26 cellular contexts compared by ENCODE assay signal in the genomic region with DNA sequence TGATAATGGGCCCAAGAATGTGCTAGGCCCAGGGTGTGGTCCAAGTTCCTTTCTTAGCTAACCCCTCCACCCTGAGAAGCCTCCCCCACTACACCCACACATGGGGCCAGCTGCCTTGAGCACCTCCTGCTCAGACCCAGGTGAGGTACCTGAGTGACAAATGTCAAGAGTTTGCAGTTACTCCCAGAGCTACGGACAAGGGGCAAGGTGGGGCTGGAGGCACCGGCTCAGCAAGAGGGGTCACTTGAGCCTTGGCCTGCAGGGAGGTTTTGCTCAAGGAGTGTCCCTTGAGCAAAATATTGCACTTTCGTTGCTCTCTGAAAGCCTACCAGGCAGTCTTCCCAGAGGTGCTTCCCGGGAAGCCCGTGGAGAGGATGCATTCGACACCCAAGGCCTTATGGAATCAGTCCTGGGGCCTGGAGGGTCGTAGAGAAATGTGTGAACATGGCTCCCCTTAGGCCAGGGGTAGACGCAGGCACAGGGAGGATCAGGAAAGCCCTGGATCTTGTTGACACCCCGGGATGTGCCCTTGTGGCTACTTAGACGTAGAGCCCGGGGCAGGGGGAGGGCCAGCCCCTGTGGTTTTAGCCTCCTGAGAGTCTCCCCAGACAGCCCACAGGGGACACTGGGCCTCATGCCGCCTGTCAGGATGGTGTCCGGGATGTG.
DNase-seq lines count a peak whose midpoint lies in the region; ATAC-seq and TF ChIP-seq lines count a peak whose summit lies in the region.
"Had no signal": no experiment of that assay in that cellular context is flagged by ENCODE, and none has a peak within 500 bp of the region (broad histone marks: within the 10 kb centered on the region; RNA-seq: fewer than 3 reads in every experiment).

No MANE protein-coding gene starts in this region.

- peaks cover 24% of the 10 kb centered on the region for H3K4me1 Mint-ChIP-seq in memory B cell
- H3K4me1 Mint-ChIP-seq: activated CD4-positive, alpha-beta T cell treated with anti-CD3 and anti-CD28 coated beads, Interleukin-2, amount 10 ng/mL, durations not matched to agents 24 days and 14 days; activated naive CD8-positive, alpha-beta T cell treated with anti-CD3 and anti-CD28 coated beads, Interleukin-2, amount 10 ng/mL, durations not matched to agents 7 days and 5 days had no signal

- peak overlapping the region in 7 of 10 experiments; percentile 16 to 62 (median 53); a peak in 12 of 20 replicates for H3K4me3 ChIP-seq in BLaER1 treated with 17β-estradiol and CSF1 and Interleukin-3, amounts not matched to agents 10 nM and 100 nM
- H3K4me3 ChIP-seq in SJCRH30 (no peak overlapping the region), sigmoid colon (no peak overlapping the region)
- H3K4me3 ChIP-seq: HAP-1, tibial nerve had no signal

- H3K27me3 Mint-ChIP-seq in memory B cell: no peaks in the 10 kb centered on the region
- H3K27me3 Mint-ChIP-seq: activated CD4-positive, alpha-beta T cell treated with anti-CD3 and anti-CD28 coated beads, Interleukin-2, amount 10 ng/mL, durations not matched to agents 24 days and 14 days; activated naive CD8-positive, alpha-beta T cell treated with anti-CD3 and anti-CD28 coated beads, Interleukin-2, amount 10 ng/mL, durations not matched to agents 7 days and 5 days; T-cell had no signal

- TF ChIP-seq POLR2A in sigmoid colon (IDR thresholded peaks at IDR 0.05): no peak

- peaks cover 7% of the 10 kb centered on the region for H3K36me3 Mint-ChIP-seq in memory B cell
- H3K36me3 Mint-ChIP-seq: activated naive CD8-positive, alpha-beta T cell treated with anti-CD3 and anti-CD28 coated beads, Interleukin-2, amount 10 ng/mL, durations not matched to agents 7 days and 5 days; T-cell had no signal

- DNase-seq in SJCRH30: peak in 1 of 2 experiments; percentile 76
- no peak for DNase-seq in memory B cell (ENCODE audit: low spot score in 2 of 2)
- peak; percentile 53 for DNase-seq in sigmoid colon
- DNase-seq in GM13976 (ENCODE audit: low spot score): no peak
- no peak for DNase-seq in NK-92 treated with Interleukin-12 subunit alpha and Interleukin-12 subunit beta, amount 100 ng/mL, for 24 hours (lab: John Stamatoyannopoulos, UW)
- DNase-seq: activated CD4-positive, alpha-beta T cell treated with anti-CD3 and anti-CD28 coated beads, Interleukin-2, amount 10 ng/mL, durations not matched to agents 24 days and 14 days; central memory CD4-positive, alpha-beta T cell; IMR-90; NCI-H1048; NCI-H2107; NCI-H774; retina; RPMI8226; stimulated activated CD4-positive, alpha-beta T cell treated with anti-CD3 and anti-CD28 coated beads, Interleukin-12 subunit alpha, Interleukin-12 subunit beta, amount 100 ng/mL, for 4 hours; stimulated activated CD4-positive, alpha-beta T cell treated with anti-CD3 and anti-CD28 coated beads, Interleukin-4, amount 100 ng/mL, for 1 hour; WERI-Rb-1 had no signal

- no peaks in the 10 kb centered on the region; a peak in 1 of 22 replicates for H4K20me1 ChIP-seq in BLaER1 treated with 17β-estradiol and CSF1 and Interleukin-3, amounts not matched to agents 10 nM and 100 nM

- ATAC-seq in memory B cell (ENCODE audit: low read depth): no peak
- ATAC-seq in GM21526 (IDR thresholded peaks at IDR 0.05; ENCODE audit: low FRiP score, unreplicated experiment): no peak
- ATAC-seq: esophagus mucosa, T-cell had no signal

- no peaks in the 10 kb centered on the region for H3K27me3 ChIP-seq in BLaER1 treated with 17β-estradiol and CSF1 and Interleukin-3, amounts not matched to agents 10 nM and 100 nM
- H3K27me3 ChIP-seq in SJCRH30: no peaks in the 10 kb centered on the region
- no peaks in the 10 kb centered on the region for H3K27me3 ChIP-seq in sigmoid colon
- H3K27me3 ChIP-seq: tibial nerve had no signal

- no peak overlapping the region for H3K27ac Mint-ChIP-seq in memory B cell
- H3K27ac Mint-ChIP-seq: activated CD4-positive, alpha-beta T cell treated with anti-CD3 and anti-CD28 coated beads, Interleukin-2, amount 10 ng/mL, durations not matched to agents 24 days and 14 days; activated naive CD8-positive, alpha-beta T cell treated with anti-CD3 and anti-CD28 coated beads, Interleukin-2, amount 10 ng/mL, durations not matched to agents 7 days and 5 days; nephron; T-cell had no signal

- WGBS in sigmoid colon, 2 donors: 93% methylated on average over 13 of the region's 13 CpGs

- peaks cover 0 to 5% (median 0%) of the 10 kb centered on the region in 11 experiments; a peak in 1 of 22 replicates for H3K36me3 ChIP-seq in BLaER1 treated with 17β-estradiol and CSF1 and Interleukin-3, amounts not matched to agents 10 nM and 100 nM
- H3K36me3 ChIP-seq in SJCRH30: no peaks in the 10 kb centered on the region
- H3K36me3 ChIP-seq in sigmoid colon: no peaks in the 10 kb centered on the region
- H3K36me3 ChIP-seq: HAP-1, tibial nerve, WERI-Rb-1 had no signal

- H3K4me1 ChIP-seq in BLaER1 treated with 17β-estradiol and CSF1 and Interleukin-3, amounts not matched to agents 10 nM and 100 nM: peaks cover 82 to 90% (median 86%) of the 10 kb centered on the region in 10 experiments
- H3K4me1 ChIP-seq in SJCRH30: peaks cover 55% of the 10 kb centered on the region
- H3K4me1 ChIP-seq in sigmoid colon: no peaks in the 10 kb centered on the region
- H3K4me1 ChIP-seq: HAP-1 had no signal

- peak overlapping the region; percentile 21 for H3K4me3 Mint-ChIP-seq in memory B cell
- H3K4me3 Mint-ChIP-seq: activated CD4-positive, alpha-beta T cell treated with anti-CD3 and anti-CD28 coated beads, Interleukin-2, amount 10 ng/mL, durations not matched to agents 24 days and 14 days; activated naive CD8-positive, alpha-beta T cell treated with anti-CD3 and anti-CD28 coated beads, Interleukin-2, amount 10 ng/mL, durations not matched to agents 7 days and 5 days; nephron; T-cell had no signal

- peak overlapping the region; percentile 9 to 90 (median 83); a peak in 21 of 22 replicates for H3K27ac ChIP-seq in BLaER1 treated with 17β-estradiol and CSF1 and Interleukin-3, amounts not matched to agents 10 nM and 100 nM
- peak overlapping the region; percentile 56 for H3K27ac ChIP-seq in SJCRH30
- no peak overlapping the region for H3K27ac ChIP-seq in sigmoid colon
- H3K27ac ChIP-seq: C4-2B, tibial nerve, WERI-Rb-1 had no signal

- intact Hi-C loops in sigmoid colon (cut with DNase I): no loop called here

- no peaks in the 10 kb centered on the region for H3K9me3 Mint-ChIP-seq in memory B cell
- H3K9me3 Mint-ChIP-seq: activated CD4-positive, alpha-beta T cell treated with anti-CD3 and anti-CD28 coated beads, Interleukin-2, amount 10 ng/mL, durations not matched to agents 24 days and 14 days; activated naive CD8-positive, alpha-beta T cell treated with anti-CD3 and anti-CD28 coated beads, Interleukin-2, amount 10 ng/mL, durations not matched to agents 7 days and 5 days; T-cell had no signal

- H3K4me2 ChIP-seq in BLaER1 treated with 17β-estradiol and CSF1 and Interleukin-3, amounts not matched to agents 10 nM and 100 nM: peak overlapping the region; percentile 78 to 96 (median 91)

- TF ChIP-seq CTCF in sigmoid colon (IDR thresholded peaks at IDR 0.05) (no peak), GM13976 (IDR thresholded peaks at IDR 0.05; ENCODE audit: borderline replicate concordance, control extremely low read depth, extremely low read depth, insufficient read depth, missing control alignments) (no peak)

- peaks cover 0 to 17% (median 9%) of the 10 kb centered on the region in 11 experiments; a peak in 17 of 22 replicates for H3K9me3 ChIP-seq in BLaER1 treated with 17β-estradiol and CSF1 and Interleukin-3, amounts not matched to agents 10 nM and 100 nM (replicated peaks in 1 of 11)
- H3K9me3 ChIP-seq in SJCRH30 (replicated peaks) (peaks cover under 1% of the 10 kb centered on the region; the same call in 1 of the 2 replicates), sigmoid colon (no peaks in the 10 kb centered on the region)
- H3K9me3 ChIP-seq: Caco-2, HAP-1, tibial nerve had no signal

- peak overlapping the region; percentile 52 to 79 (median 75); a peak in 21 of 22 replicates for H3K9ac ChIP-seq in BLaER1 treated with 17β-estradiol and CSF1 and Interleukin-3, amounts not matched to agents 10 nM and 100 nM

- in situ Hi-C loops in GM13976 (cut with MboI; ENCODE audit: low sequenced_read_pairs, unreplicated experiment): loop anchor here (25.0 kb wide), 1 partner anchor 203 kb away; no protein-coding TSS in a partner anchor

- TF ChIP-seq EP300 in sigmoid colon (IDR thresholded peaks at IDR 0.05): no peak

Comparison
In these comparisons a context has a peak if more than half of its experiments do, and no peak if none do; other contexts are left out.
1. H3K27ac ChIP-seq: peak in BLaER1 treated with 17β-estradiol and CSF1 and Interleukin-3, amounts not matched to agents 10 nM and 100 nM (11 of 11) and SJCRH30 (single experiment); none in sigmoid colon (0 of 4).
2. H3K4me3 ChIP-seq: peak in BLaER1 treated with 17β-estradiol and CSF1 and Interleukin-3, amounts not matched to agents 10 nM and 100 nM (7 of 10); none in SJCRH30 (single experiment) and sigmoid colon (0 of 4).